In genomic region chr4:64584981-64585557, GRCh38 we compare ENCODE assay signal across 8 cellular contexts.
DNase-seq lines count a peak whose midpoint lies in the region; ATAC-seq and TF ChIP-seq lines count a peak whose summit lies in the region.

No MANE protein-coding gene starts in this region.

- H3K27ac ChIP-seq in gastroesophageal sphincter (no peak overlapping the region), tibial nerve (no peak overlapping the region)

- peaks cover 0 to 16% (median 0%) of the 10 kb centered on the region in 3 donors for H3K9me3 ChIP-seq in gastroesophageal sphincter
- peaks cover 0 to 12% (median 0%) of the 10 kb centered on the region in 4 donors for H3K9me3 ChIP-seq in tibial nerve

- no peak for TF ChIP-seq EP300 in gastroesophageal sphincter (IDR thresholded peaks at IDR 0.05)
- TF ChIP-seq EP300 in tibial nerve (IDR thresholded peaks at IDR 0.05): no peak

- H3K4me1 ChIP-seq in gastroesophageal sphincter: no peaks in the 10 kb centered on the region
- H3K4me1 ChIP-seq in tibial nerve: no peaks in the 10 kb centered on the region

- H3K4me3 ChIP-seq in gastroesophageal sphincter (no peak overlapping the region), tibial nerve (no peak overlapping the region)

- 29 to 36% methylated on average over 6 of the region's 6 CpGs for WGBS in gastroesophageal sphincter (ENCODE audit: low coverage in 1 of 2), 2 donors
- 31% methylated on average over 6 of the region's 6 CpGs for WGBS in tibial nerve, 2 donors

- DNase-seq in AML-193 (lab: John Stamatoyannopoulos, UW): peak; percentile 44 to 48
- peak; percentile 8 for DNase-seq in LHCN-M2 (ENCODE audit: low read depth)
- peak; percentile 40 for DNase-seq in SKM-1 treated with dmso at 0.1 percent for 144 hours (lab: John Stamatoyannopoulos, UW; ENCODE audit: unreplicated experiment)
- DNase-seq in tibial nerve (ENCODE audit: low spot score in 2 of 2): no peak
- DNase-seq in activated CD4-positive, alpha-beta T cell treated with anti-CD3 and anti-CD28 coated beads, Interleukin-2, amount 50 U/mL, for 4 hours: no peak

- H3K36me3 ChIP-seq in gastroesophageal sphincter (no peaks in the 10 kb centered on the region), tibial nerve (no peaks in the 10 kb centered on the region)

- TF ChIP-seq CTCF in GM12874 (IDR thresholded peaks at IDR 0.05; ENCODE audit: insufficient read depth, low read depth, low read length) (peak; percentile 22; the same call in 1 of the 2 replicates), gastroesophageal sphincter (IDR thresholded peaks at IDR 0.05) (peak; percentile 29 to 54 (median 31)), tibial nerve (IDR thresholded peaks at IDR 0.05) (peak in 3 of 5 experiments; percentile 33 to 59 (median 50))

- TF ChIP-seq POLR2A in gastroesophageal sphincter (IDR thresholded peaks at IDR 0.05): no peak
- no peak for TF ChIP-seq POLR2A in tibial nerve (IDR thresholded peaks at IDR 0.05)

- ATAC-seq in gastroesophageal sphincter: no peak
- ATAC-seq in HG03469 (IDR thresholded peaks at IDR 0.05; ENCODE audit: unreplicated experiment): no peak

- H3K27me3 ChIP-seq in gastroesophageal sphincter (no peaks in the 10 kb centered on the region), tibial nerve (no peaks in the 10 kb centered on the region)

Comparison
In these comparisons a context has a peak if more than half of its experiments do, and no peak if none do; other contexts are left out.
1. DNase-seq: peak in AML-193 (2 of 2), LHCN-M2 (single experiment) and SKM-1 treated with dmso at 0.1 percent for 144 hours (single experiment); none in tibial nerve (0 of 2) and activated CD4-positive, alpha-beta T cell treated with anti-CD3 and anti-CD28 coated beads, Interleukin-2, amount 50 U/mL, for 4 hours (0 of 2).
2. Peak in every context shown above with its lines, with median percentiles within 50 percentile points of each other: CTCF ChIP-seq.